ENCODE assay signal across 3 cellular contexts in genomic region chr15:30497275-30497674, GRCh38. TPM values are rescaled to one million over a fixed set of nuclear protein-coding genes. Genes with fewer than 3 reads are reported as not detected.
"Had no signal": no experiment of that assay in that cellular context is flagged by ENCODE, and none has a peak within 500 bp of the region (broad histone marks: within the 10 kb centered on the region; RNA-seq: fewer than 3 reads in every experiment).

No MANE protein-coding gene starts in this region.

RNA-seq across cellular contexts. Expression of gene GOLGA8Q, which starts 54.6 kb away (rescaled TPM):
- total RNA-seq: activated CD8-positive, alpha-beta memory T cell treated with anti-CD3 and anti-CD28 coated beads for 36 hours; activated CD8-positive, alpha-beta T cell treated with anti-CD3 and anti-CD28 coated beads for 36 hours; WTC11 had no signal
